8 cellular contexts compared by ENCODE assay signal in genomic region chr3:153399636-153400035, GRCh38.
DNase-seq lines count a peak whose midpoint lies in the region; ATAC-seq, FAIRE-seq and TF ChIP-seq lines count a peak whose summit lies in the region.

No MANE protein-coding gene starts in this region.

- TF ChIP-seq EP300 in esophagus muscularis mucosa (IDR thresholded peaks at IDR 0.05): no peak
- no peak for TF ChIP-seq EP300 in HepG2 (IDR thresholded peaks at IDR 0.05; ENCODE audit: low read depth in 2 of 2, low read length in 2 of 2)
- no peak for TF ChIP-seq EP300 in HepG2 (CRISPR knock-in tag; IDR thresholded peaks at IDR 0.05; ENCODE audit: borderline replicate concordance)

- no TSS peak for BruUV-seq in endothelial cell of umbilical vein (replicated peaks; lab: Mats Ljungman, UMichigan)
- no TSS peak for BruUV-seq in HepG2 (replicated peaks; lab: Mats Ljungman, UMichigan)

- H3K9me1 ChIP-seq in endothelial cell of umbilical vein (replicated peaks; ENCODE audit: control insufficient read depth, extremely low read depth, insufficient read depth, low read length): no peaks in the 10 kb centered on the region

- intact Hi-C loops in endothelial cell of umbilical vein (cut with micrococcal nuclease) (loop anchor here (2.0 kb wide), 1 partner anchor 359 kb away; no protein-coding TSS in a partner anchor), esophagus muscularis mucosa (cut with DNase I) (no loop called here), HepG2 (cut with micrococcal nuclease; ENCODE audit: unreplicated experiment) (no loop called here)

- no peaks in the 10 kb centered on the region for H3K9me3 ChIP-seq in endothelial cell of umbilical vein (replicated peaks; ENCODE audit: control insufficient read depth, insufficient read depth, low read length)
- H3K9me3 ChIP-seq in esophagus muscularis mucosa: no peaks in the 10 kb centered on the region
- H3K9me3 ChIP-seq in HepG2 (ENCODE audit: low read length): no peaks in the 10 kb centered on the region

- TF ChIP-seq RAD21 in HepG2 (CRISPR knock-in tag; IDR thresholded peaks at IDR 0.05): no peak

- no peaks in the 10 kb centered on the region for H3K79me2 ChIP-seq in endothelial cell of umbilical vein (ENCODE audit: control insufficient read depth, insufficient read depth, low read length)
- H3K79me2 ChIP-seq in HepG2 (ENCODE audit: insufficient read depth, low read length): no peaks in the 10 kb centered on the region

- TF ChIP-seq POLR2A in GM18505 (IDR thresholded peaks at IDR 0.05; ENCODE audit: borderline replicate concordance, extremely low read depth, insufficient read depth, insufficient read length) (no peak), endothelial cell of umbilical vein (IDR thresholded peaks at IDR 0.05; ENCODE audit: low read depth, low read length) (no peak), esophagus muscularis mucosa (IDR thresholded peaks at IDR 0.05; ENCODE audit: low read depth) (no peak), HepG2 (IDR thresholded peaks at IDR 0.05; ENCODE audit: insufficient read depth in 1 of 2, low read depth in 2 of 2, low read length in 2 of 2) (no peak)

- ATAC-seq in GM18505 (IDR thresholded peaks at IDR 0.05; ENCODE audit: unreplicated experiment) (peak; percentile 89), GM21528 (IDR thresholded peaks at IDR 0.05; ENCODE audit: low FRiP score, unreplicated experiment) (peak; percentile 88), HG03354 (IDR thresholded peaks at IDR 0.05; ENCODE audit: poor library complexity, severe bottlenecking, unreplicated experiment) (peak; percentile 88), HepG2 (no peak)

- H3K4me2 ChIP-seq in endothelial cell of umbilical vein (ENCODE audit: insufficient read depth, low read length) (no peak overlapping the region), HepG2 (ENCODE audit: low read depth, low read length) (no peak overlapping the region)

- no peak overlapping the region for H3K9ac ChIP-seq in endothelial cell of umbilical vein (replicated peaks; ENCODE audit: extremely low read depth, insufficient read depth, low read length)
- H3K9ac ChIP-seq in HepG2 (ENCODE audit: insufficient read depth, low read depth, low read length): no peak overlapping the region

- in situ Hi-C loops in HepG2 (cut with HindIII; ENCODE audit: extremely low pct_ligation_motif_present, low pct_unique_long_range_greater_than_20kb): no loop called here

- TF ChIP-seq CTCF in endothelial cell of umbilical vein (IDR thresholded peaks at IDR 0.05; ENCODE audit: extremely low read depth in 1 of 2, insufficient read depth in 1 of 2, low read depth in 1 of 2, low read length in 2 of 2) (no peak), esophagus muscularis mucosa (IDR thresholded peaks at IDR 0.05) (no peak), HepG2 (CRISPR knock-in tag; IDR thresholded peaks at IDR 0.05) (no peak)

- H4K20me1 ChIP-seq in endothelial cell of umbilical vein (replicated peaks; ENCODE audit: control insufficient read depth, extremely low read depth, insufficient read depth, low read length): no peaks in the 10 kb centered on the region
- no peaks in the 10 kb centered on the region for H4K20me1 ChIP-seq in HepG2 (ENCODE audit: insufficient read depth, low read length)

- H3K36me3 ChIP-seq in endothelial cell of umbilical vein (ENCODE audit: control insufficient read depth in 2 of 2, extremely low read depth in 1 of 2, insufficient read depth in 2 of 2, low read length in 2 of 2) (no peaks in the 10 kb centered on the region), esophagus muscularis mucosa (no peaks in the 10 kb centered on the region), HepG2 (replicated peaks in 1 of 2; ENCODE audit: control insufficient read depth in 1 of 2, insufficient read depth in 2 of 2, low read length in 2 of 2) (no peaks in the 10 kb centered on the region)

- no peak overlapping the region for H3K27ac ChIP-seq in endothelial cell of umbilical vein (ENCODE audit: insufficient read depth, low read depth, low read length)
- H3K27ac ChIP-seq in esophagus muscularis mucosa (replicated peaks in 1 of 4): no peak overlapping the region
- no peak overlapping the region for H3K27ac ChIP-seq in HepG2 (ENCODE audit: extremely low read length, insufficient read depth, low read length)

- H3K4me3 ChIP-seq in endothelial cell of umbilical vein (replicated peaks in 1 of 3; ENCODE audit: insufficient read depth in 1 of 3, low read depth in 1 of 3, low read length in 3 of 3) (no peak overlapping the region), esophagus muscularis mucosa (no peak overlapping the region), HepG2 (replicated peaks in 1 of 3; ENCODE audit: insufficient read depth in 1 of 3, low read depth in 2 of 3, low read length in 3 of 3) (no peak overlapping the region)

- H3K27me3 ChIP-seq in endothelial cell of umbilical vein (ENCODE audit: control insufficient read depth in 2 of 2, insufficient read depth in 2 of 2, low read length in 2 of 2) (no peaks in the 10 kb centered on the region), esophagus muscularis mucosa (no peaks in the 10 kb centered on the region), HepG2 (ENCODE audit: control insufficient read depth in 1 of 2, insufficient read depth in 2 of 2, low read length in 2 of 2) (no peaks in the 10 kb centered on the region)

- CTCF ChIA-PET in endothelial cell of umbilical vein (lab: Charles Lee): interaction anchor here (1.0 to 1.4 kb wide), 2 partner anchors 34 to 45 kb away, joined by 3 to 5 read pairs; no protein-coding TSS in a partner anchor
- CTCF ChIA-PET in HepG2 (lab: Yijun Ruan, JAX; ENCODE audit: low intra/inter-chr PET ratio, low total read pairs): no interaction called here

- POLR2A ChIA-PET in endothelial cell of umbilical vein (lab: Charles Lee) (no interaction called here), HepG2 (lab: Yijun Ruan, JAX) (no interaction called here)

- no peak for DNase-seq in endothelial cell of umbilical vein (ENCODE audit: low read depth, low spot score)
- DNase-seq in Kasumi-1 (lab: John Stamatoyannopoulos, UW): no peak
- no peak for DNase-seq in esophagus muscularis mucosa (ENCODE audit: extremely low spot score)
- no peak for DNase-seq in nucleus accumbens (lab: John Stamatoyannopoulos, UW)
- DNase-seq in HepG2 (ENCODE audit: low spot score): no peak

- dilution Hi-C loops in endothelial cell of umbilical vein (cut with MboI; ENCODE audit: extremely low pct_ligation_motif_present, low sequenced_read_pairs): no loop called here

- H2AFZ ChIP-seq in endothelial cell of umbilical vein (ENCODE audit: low read depth, low read length): peak overlapping the region; percentile 48
- no peak overlapping the region for H2AFZ ChIP-seq in HepG2 (ENCODE audit: low read length)

- no peaks in the 10 kb centered on the region for H3K4me1 ChIP-seq in endothelial cell of umbilical vein (ENCODE audit: control insufficient read depth, extremely low read depth, insufficient read depth, low read length)
- no peaks in the 10 kb centered on the region for H3K4me1 ChIP-seq in esophagus muscularis mucosa
- no peaks in the 10 kb centered on the region for H3K4me1 ChIP-seq in HepG2 (ENCODE audit: insufficient read depth, low read length)

- FAIRE-seq in endothelial cell of umbilical vein (lab: Jason Lieb, UNC) (no peak), HepG2 (lab: Jason Lieb, UNC) (no peak)

TF ChIP-seq in endothelial cell of umbilical vein, 7 proteins besides CTCF, POLR2A, EP300 and RAD21:
- TF ChIP-seq POLR2AphosphoS5 (IDR thresholded peaks at IDR 0.05; ENCODE audit: insufficient read depth, low read depth, low read length) (no peak), EZH2 (IDR thresholded peaks at IDR 0.05; ENCODE audit: borderline replicate concordance, low read depth, low read length, severe bottlenecking) (no peak), MAX (IDR thresholded peaks at IDR 0.05; ENCODE audit: insufficient read depth, insufficient read length) (no peak), MYC (IDR thresholded peaks at IDR 0.05; ENCODE audit: low read depth, low read length) (no peak), JUN (IDR thresholded peaks at IDR 0.05; ENCODE audit: borderline replicate concordance, insufficient read depth, insufficient read length, low read depth) (no peak), FOS (IDR thresholded peaks at IDR 0.05; ENCODE audit: borderline replicate concordance, insufficient read depth, low read length) (no peak)

TF ChIP-seq in HepG2, 621 proteins besides CTCF, POLR2A, EP300 and RAD21 (continues in another document):
- no peak for TF ChIP-seq ZFP91 (CRISPR knock-in tag; IDR thresholded peaks at IDR 0.05; ENCODE audit: borderline replicate concordance)
- TF ChIP-seq DR1 (CRISPR knock-in tag; IDR thresholded peaks at IDR 0.05): no peak
- no peak for TF ChIP-seq PPARG (CRISPR knock-in tag; conservative IDR thresholded peaks at IDR 0.05)
- TF ChIP-seq ZBTB7B (CRISPR knock-in tag; IDR thresholded peaks at IDR 0.05): no peak
- no peak for TF ChIP-seq ZNF552 (CRISPR knock-in tag; IDR thresholded peaks at IDR 0.05; ENCODE audit: borderline replicate concordance)
- no peak for TF ChIP-seq SETDB1 (CRISPR knock-in tag; IDR thresholded peaks at IDR 0.05; ENCODE audit: borderline replicate concordance)
